In genomic region chr5:93423333-93423714, GRCh38 we compare ENCODE assay signal across 20 cellular contexts.
"Had no signal": no experiment of that assay in that cellular context is flagged by ENCODE, and none has a peak within 500 bp of the region (broad histone marks: within the 10 kb centered on the region; RNA-seq: fewer than 3 reads in every experiment).

No MANE protein-coding gene starts in this region.

- DNase-seq: activated CD4-positive, alpha-beta T cell treated with anti-CD3 and anti-CD28 coated beads for 4 hours; activated CD4-positive, alpha-beta T cell treated with anti-CD3 and anti-CD28 coated beads, Interleukin-2, amount 50 U/mL, for 48 hours; activated CD4-positive, CD25-positive, alpha-beta regulatory T cell; activated CD8-positive, alpha-beta memory T cell treated with anti-CD3 and anti-CD28 coated beads, Interleukin-2, amount 50 U/mL, for 48 hours; activated naive CD4-positive, alpha-beta T cell treated with Interleukin-2 at 50 U/mL for 16 hours; activated naive CD8-positive, alpha-beta T cell treated with anti-CD3 and anti-CD28 coated beads for 36 hours; activated T-cell treated with anti-CD3 and anti-CD28 coated beads, Interleukin-2, amount 50 U/mL, for 48 hours; foreskin melanocyte; glutamatergic neuron; mesenchymal stem cell; mucosa of descending colon; occipital lobe; right lobe of liver; stimulated activated CD4-positive, alpha-beta T cell treated with anti-CD3 and anti-CD28 coated beads, Interleukin-1b, Interleukin-23, amount 100 ng/mL, for 48 hours; substantia nigra; T-helper 17 cell; thyroid gland had no signal

- H3K4me1 ChIP-seq: right lobe of liver, thyroid gland had no signal

- H3K27me3 ChIP-seq: hepatocyte, right lobe of liver, thyroid gland had no signal

- H3K4me3 ChIP-seq: coronary artery, hepatocyte, mucosa of descending colon, right lobe of liver, skin epidermis, thyroid gland had no signal

- H3K36me3 ChIP-seq: right lobe of liver, thyroid gland had no signal

- ATAC-seq: mucosa of descending colon, right lobe of liver, T-helper 17 cell had no signal

- H3K9me3 ChIP-seq: mucosa of descending colon, right lobe of liver, thyroid gland had no signal

- H3K27ac ChIP-seq: coronary artery, hepatocyte, right lobe of liver, skin epidermis, thyroid gland had no signal
